ENCODE assay signal across 13 cellular contexts in the genomic region with DNA sequence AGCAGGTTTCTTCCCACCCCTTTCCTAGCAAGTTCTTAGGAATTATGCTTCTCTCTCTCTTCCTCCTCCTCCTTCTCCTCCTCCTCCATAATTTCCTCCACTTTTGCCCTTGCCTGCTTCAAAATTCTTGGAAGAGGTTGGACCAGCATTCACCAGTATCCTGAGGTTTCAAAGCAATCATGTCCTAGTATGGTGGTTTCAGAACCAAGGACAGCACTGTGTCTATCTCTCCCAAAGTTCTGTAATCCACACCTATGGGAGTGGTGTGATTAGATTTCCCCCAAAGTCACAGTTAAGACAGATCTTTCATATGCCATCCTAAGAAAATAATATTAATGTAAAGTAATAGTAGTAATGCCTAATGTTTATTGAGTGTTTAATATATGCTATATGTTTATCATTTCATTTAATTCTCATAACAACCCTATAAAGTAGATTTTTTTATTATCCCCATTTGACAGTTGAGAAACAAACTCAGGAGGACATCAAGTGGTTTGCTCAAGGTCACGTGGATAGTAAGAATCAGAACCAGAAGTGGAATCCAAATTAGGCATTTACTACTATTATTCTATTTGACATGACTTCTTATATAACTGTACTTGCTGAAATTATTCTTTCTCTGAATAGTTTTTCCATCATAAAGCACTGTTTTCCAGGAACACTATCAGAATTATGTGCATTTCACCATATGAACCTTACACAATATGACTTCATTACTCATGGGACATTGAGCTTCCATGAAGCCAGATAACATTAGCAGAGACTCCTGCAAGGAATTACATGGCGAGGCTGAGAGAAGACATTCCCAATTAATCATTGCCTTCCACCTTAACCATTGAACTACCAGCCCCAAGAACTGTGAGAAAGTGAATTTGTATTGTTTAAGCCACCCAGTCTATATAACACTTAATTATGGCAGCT.
DNase-seq lines count a peak whose midpoint lies in the region; ATAC-seq and TF ChIP-seq lines count a peak whose summit lies in the region.
"Had no signal": no experiment of that assay in that cellular context is flagged by ENCODE, and none has a peak within 500 bp of the region (broad histone marks: within the 10 kb centered on the region; RNA-seq: fewer than 3 reads in every experiment).

No MANE protein-coding gene starts in this region.

- no peak overlapping the region for H2AK5ac ChIP-seq in mesendoderm (ENCODE audit: low read length)

- H3K36me3 ChIP-seq in HCT116 (ENCODE audit: control insufficient read depth in 1 of 2, insufficient read depth in 2 of 2, low read length in 2 of 2) (no peaks in the 10 kb centered on the region), SK-N-SH (replicated peaks in 1 of 2; ENCODE audit: control insufficient read depth in 1 of 2, insufficient read depth in 2 of 2, low read length in 1 of 2) (no peaks in the 10 kb centered on the region), mesendoderm (ENCODE audit: control insufficient read depth, insufficient read depth, low read length) (no peaks in the 10 kb centered on the region), thyroid gland (no peaks in the 10 kb centered on the region)

- no peak for ATAC-seq in HCT116
- no peak for ATAC-seq in HG03442 (IDR thresholded peaks at IDR 0.05; ENCODE audit: unreplicated experiment)

- no peak overlapping the region for H4K8ac ChIP-seq in mesendoderm (ENCODE audit: low read depth, low read length)

- H3K4me2 ChIP-seq in HCT116 (ENCODE audit: low read length) (no peak overlapping the region), SK-N-SH (no peak overlapping the region), mesendoderm (ENCODE audit: low read length) (no peak overlapping the region)

- no peaks in the 10 kb centered on the region for H3K9me3 ChIP-seq in HCT116 (ENCODE audit: control insufficient read depth in 1 of 2, insufficient read depth in 1 of 2, low read depth in 1 of 2, low read length in 2 of 2)
- no peaks in the 10 kb centered on the region for H3K9me3 ChIP-seq in SK-N-SH
- no peaks in the 10 kb centered on the region for H3K9me3 ChIP-seq in thyroid gland

- H2BK5ac ChIP-seq in mesendoderm (ENCODE audit: low read length) = no peak overlapping the region

- H3K18ac ChIP-seq in mesendoderm (ENCODE audit: low read length) = no peak overlapping the region

- H3K27ac Mint-ChIP-seq in osteocyte (ENCODE audit: unreplicated experiment) = no peak overlapping the region
- H3K27ac Mint-ChIP-seq: HFFc6 had no signal

- H2BK15ac ChIP-seq in mesendoderm (replicated peaks; ENCODE audit: low read depth) = no peak overlapping the region

- H4K20me1 ChIP-seq in HCT116 (ENCODE audit: insufficient read depth) (no peaks in the 10 kb centered on the region), SK-N-SH (ENCODE audit: insufficient read depth) (no peaks in the 10 kb centered on the region)

- H3K27me3 ChIP-seq in HCT116 (ENCODE audit: insufficient read depth, low read length) (no peaks in the 10 kb centered on the region), SK-N-SH (ENCODE audit: insufficient read depth) (no peaks in the 10 kb centered on the region), mesendoderm (ENCODE audit: insufficient read depth, low read length, poor library complexity) (no peaks in the 10 kb centered on the region), thyroid gland (no peaks in the 10 kb centered on the region)

- H3K36me3 Mint-ChIP-seq in osteocyte (ENCODE audit: unreplicated experiment) = no peaks in the 10 kb centered on the region
- H3K36me3 Mint-ChIP-seq: CD4-positive, CD25-positive, alpha-beta regulatory T cell had no signal

- no peak overlapping the region for H2BK120ac ChIP-seq in mesendoderm (ENCODE audit: low read depth, low read length)

- no peaks in the 10 kb centered on the region for H3K4me1 Mint-ChIP-seq in osteocyte (ENCODE audit: unreplicated experiment)
- H3K4me1 Mint-ChIP-seq: CD4-positive, CD25-positive, alpha-beta regulatory T cell had no signal

- no peak for DNase-seq in HCT116 (ENCODE audit: low read depth, low spot score)
- no peak for DNase-seq in SK-N-SH
- DNase-seq in erythroblast (lab: John Stamatoyannopoulos, UW) = peak; percentile 7 to 25
- peak; percentile 57 for DNase-seq in mesendoderm
- DNase-seq in osteocyte (ENCODE audit: extremely low spot score, unreplicated experiment) = no peak
- DNase-seq in thyroid gland = no peak
- no peak for DNase-seq in activated gamma-delta T cell treated with Interleukin-2 at 50 U/mL for 16 hours
- DNase-seq: CD4-positive, CD25-positive, alpha-beta regulatory T cell; HFFc6; NCI-H146; NCI-H524 treated with DMSO at 0.1 percent for 48 hours; SIG-M5 had no signal

- no peaks in the 10 kb centered on the region for H3K79me1 ChIP-seq in mesendoderm (ENCODE audit: low read length)

- TF ChIP-seq RAD21 in HCT116 (IDR thresholded peaks at IDR 0.05; ENCODE audit: low read depth) (no peak), SK-N-SH (IDR thresholded peaks at IDR 0.05; ENCODE audit: low read length) (no peak)

- no peak overlapping the region for H3K23ac ChIP-seq in mesendoderm (ENCODE audit: low read length)

- RAD21 ChIA-PET in HCT116 (lab: Charles Lee; ENCODE audit: low non-redundant PET in 1 of 2, low total read pairs in 2 of 2, uncharacterized antibody in 2 of 2, unreplicated experiment in 2 of 2) = no interaction called here

- peaks cover 33% of the 10 kb centered on the region for H3K27me3 Mint-ChIP-seq in osteocyte (ENCODE audit: unreplicated experiment)

- H3K9ac ChIP-seq in HCT116 (ENCODE audit: low read length) (no peak overlapping the region), SK-N-SH (no peak overlapping the region), mesendoderm (ENCODE audit: low read length) (no peak overlapping the region)

- TF ChIP-seq POLR2A in HCT116 (IDR thresholded peaks at IDR 0.05; ENCODE audit: borderline replicate concordance, extremely low read depth, insufficient read depth, insufficient read length) (no peak), erythroblast (IDR thresholded peaks at IDR 0.05; ENCODE audit: low read length) (no peak), thyroid gland (IDR thresholded peaks at IDR 0.05) (no peak)

- no peak overlapping the region for H3K4me3 ChIP-seq in HCT116 (replicated peaks in 1 of 2; ENCODE audit: low read depth in 1 of 2, low read length in 2 of 2)
- no peak overlapping the region for H3K4me3 ChIP-seq in SK-N-SH (ENCODE audit: low read depth in 2 of 2, low read length in 1 of 2)
- no peak overlapping the region for H3K4me3 ChIP-seq in mesendoderm (ENCODE audit: low read length)
- no peak overlapping the region for H3K4me3 ChIP-seq in thyroid gland (replicated peaks in 1 of 3)

- no peaks in the 10 kb centered on the region for H3K9me2 ChIP-seq in HCT116 (ENCODE audit: insufficient read depth)
- no peaks in the 10 kb centered on the region for H3K9me2 ChIP-seq in SK-N-SH

- H2AFZ ChIP-seq in HCT116 (ENCODE audit: low read depth, low read length, poor library complexity, severe bottlenecking) (no peak overlapping the region), SK-N-SH (ENCODE audit: low read depth) (no peak overlapping the region)

- H3K27ac ChIP-seq in HCT116 (ENCODE audit: low read depth, low read length) (no peak overlapping the region), SK-N-SH (ENCODE audit: low read depth in 2 of 2, low read length in 1 of 2) (no peak overlapping the region), mesendoderm (ENCODE audit: low read depth, low read length) (no peak overlapping the region), thyroid gland (no peak overlapping the region)

- no peak for TF ChIP-seq CTCF in HCT116 (IDR thresholded peaks at IDR 0.05 in 2 of 3, conservative IDR thresholded peaks at IDR 0.05 in 1 of 3; ENCODE audit: borderline replicate concordance in 1 of 3, insufficient read depth in 1 of 3, low read depth in 2 of 3, low read length in 2 of 3)
- no peak for TF ChIP-seq CTCF in SK-N-SH (IDR thresholded peaks at IDR 0.05)
- TF ChIP-seq CTCF in osteocyte (IDR thresholded peaks at IDR 0.05) = no peak
- no peak for TF ChIP-seq CTCF in thyroid gland (IDR thresholded peaks at IDR 0.05)

- BruUV-seq in HCT116 (replicated peaks; lab: Mats Ljungman, UMichigan) = no TSS peak

- H3F3A ChIP-seq in SK-N-SH (replicated peaks; ENCODE audit: insufficient read depth) = no peaks in the 10 kb centered on the region

- 23% methylated on average over 2 of the region's 2 CpGs for WGBS in SK-N-SH (ENCODE audit: low lambda C conversion rate)
- no CpG with 5 or more reads among the region's 2 CpGs for WGBS in mesendoderm (ENCODE audit: extremely low coverage, insufficient coverage, low lambda C conversion rate)
- 28 to 36% methylated on average over 2 of the region's 2 CpGs for WGBS in thyroid gland, 2 donors

- intact Hi-C loops in HCT116 (cut with micrococcal nuclease) = loop anchor here (5.0 kb wide), 1 partner anchor 216 kb away; no protein-coding TSS in a partner anchor
- intact Hi-C loops in thyroid gland (cut with DNase I) = no loop called here

- H3K79me2 ChIP-seq in HCT116 (ENCODE audit: insufficient read depth, low read length) (no peaks in the 10 kb centered on the region), SK-N-SH (ENCODE audit: insufficient read depth) (no peaks in the 10 kb centered on the region), mesendoderm (ENCODE audit: control insufficient read depth, insufficient read depth, low read length) (no peaks in the 10 kb centered on the region)

- H4K5ac ChIP-seq in mesendoderm (ENCODE audit: low read length) = no peak overlapping the region

- no peak overlapping the region for H3K4me3 Mint-ChIP-seq in osteocyte (ENCODE audit: unreplicated experiment)
- H3K4me3 Mint-ChIP-seq: CD4-positive, CD25-positive, alpha-beta regulatory T cell; HFFc6 had no signal

- POLR2A ChIA-PET in HCT116 (lab: Charles Lee) = no interaction called here
- POLR2A ChIA-PET in SK-N-SH (lab: Yijun Ruan, JAX) = no interaction called here

- H3K9me3 Mint-ChIP-seq in osteocyte (ENCODE audit: unreplicated experiment) = no peaks in the 10 kb centered on the region
- H3K9me3 Mint-ChIP-seq: CD4-positive, CD25-positive, alpha-beta regulatory T cell; HFFc6 had no signal

- no peak overlapping the region for H3K56ac ChIP-seq in mesendoderm (ENCODE audit: low read length)

- no peaks in the 10 kb centered on the region; a peak in 1 of 4 replicates for H3K4me1 ChIP-seq in HCT116 (ENCODE audit: control insufficient read depth in 1 of 2, insufficient read depth in 2 of 2, low read length in 2 of 2)
- H3K4me1 ChIP-seq in SK-N-SH (ENCODE audit: control insufficient read depth in 1 of 2, insufficient read depth in 2 of 2, low read depth in 1 of 2, low read length in 1 of 2) = no peaks in the 10 kb centered on the region; a peak in 1 of 4 replicates
- H3K4me1 ChIP-seq in mesendoderm (ENCODE audit: control insufficient read depth, low read depth, low read length) = no peaks in the 10 kb centered on the region
- no peaks in the 10 kb centered on the region for H3K4me1 ChIP-seq in thyroid gland

- CTCF ChIA-PET in HCT116 (lab: Charles Lee) (interaction anchor here (0.7 to 3.6 kb wide), 7 partner anchors 13 to 217 kb away, joined by 3 to 119 read pairs (median 4); partner anchors contain the start of gene TFAM), SK-N-SH (lab: Yijun Ruan, JAX) (interaction anchor here (0.6 to 7.4 kb wide), 18 partner anchors 8 to 236 kb away, joined by 3 to 200 read pairs (median 6); partner anchors contain the start of genes CISD1 and IPMK)

- H3K4ac ChIP-seq in mesendoderm (ENCODE audit: low read depth, low read length) = no peak overlapping the region

- TF ChIP-seq EP300 in SK-N-SH (IDR thresholded peaks at IDR 0.05; ENCODE audit: borderline replicate concordance in 1 of 2, low read depth in 1 of 2, low read length in 1 of 2) = no peak

TF ChIP-seq in SK-N-SH, 30 proteins besides CTCF, POLR2A, EP300 and RAD21 (continues in another document):
- TF ChIP-seq SIN3A (IDR thresholded peaks at IDR 0.05; ENCODE audit: borderline replicate concordance, low read depth, low read length) = no peak

Comparison
In these comparisons a context has a peak if more than half of its experiments do, and no peak if none do; other contexts are left out.
1. DNase-seq: peak in erythroblast (2 of 2) and mesendoderm (single experiment); none in HCT116 (single experiment), SK-N-SH (single experiment), osteocyte (single experiment), thyroid gland (0 of 2) and activated gamma-delta T cell treated with Interleukin-2 at 50 U/mL for 16 hours (single experiment).
2. Of the 11 proteins assayed by ChIP-seq in both SK-N-SH and HCT116: peak only in SK-N-SH: none; only in HCT116: none; in both: REST; in neither: 10.